Comparison of ENCODE assay signal across 11 cellular contexts in genomic region chr9:129989740-129990139, GRCh38. TPM values are rescaled to one million over a fixed set of nuclear protein-coding genes. Genes with fewer than 3 reads are reported as not detected.
DNase-seq lines count a peak whose midpoint lies in the region; ATAC-seq, FAIRE-seq and TF ChIP-seq lines count a peak whose summit lies in the region.
"Had no signal": no experiment of that assay in that cellular context is flagged by ENCODE, and none has a peak within 500 bp of the region (broad histone marks: within the 10 kb centered on the region; RNA-seq: fewer than 3 reads in every experiment).

No MANE protein-coding gene starts in this region.

- ATAC-seq in HG03039 (IDR thresholded peaks at IDR 0.05; ENCODE audit: unreplicated experiment) = no peak

- TF ChIP-seq EP300 in sigmoid colon (IDR thresholded peaks at IDR 0.05) = no peak

- no peaks in the 10 kb centered on the region for H3K9me3 ChIP-seq in sigmoid colon

- H3K4me3 ChIP-seq in GM12865 (ENCODE audit: low read depth, low read length) = peak overlapping the region; percentile 56
- no peak overlapping the region for H3K4me3 ChIP-seq in choroid plexus epithelial cell (ENCODE audit: low read depth, low read length)
- H3K4me3 ChIP-seq in sigmoid colon = no peak overlapping the region

- H3K27me3 ChIP-seq in sigmoid colon = no peaks in the 10 kb centered on the region

- H3K36me3 ChIP-seq in sigmoid colon = no peaks in the 10 kb centered on the region

- 79 to 82% methylated on average over 7 of the region's 7 CpGs for WGBS in sigmoid colon, 2 donors

- DNase-seq in GM12865 (ENCODE audit: low read depth) (peak; percentile 56), RCC 7860 (ENCODE audit: low spot score) (peak; percentile 29), choroid plexus epithelial cell (ENCODE audit: low read depth) (peak; percentile 66), sigmoid colon (peak; percentile 47), DMS79 (lab: John Stamatoyannopoulos, UW) (no peak), urothelium cell line (ENCODE audit: low spot score) (no peak)
- DNase-seq: NCI-H1092; SHP77 treated with DMSO at 0.1 percent for 48 hours; stimulated activated CD4-positive, alpha-beta T cell treated with anti-CD3 and anti-CD28 coated beads, Interleukin-12 subunit alpha, Interleukin-12 subunit beta, amount 100 ng/mL, for 4 hours had no signal

- intact Hi-C loops in sigmoid colon (cut with DNase I) = no loop called here

- FAIRE-seq in RCC 7860 (lab: Jason Lieb, UNC) = peak; percentile 48
- FAIRE-seq in urothelium cell line (lab: Jason Lieb, UNC) = no peak
- FAIRE-seq: islet of Langerhans had no signal

- TF ChIP-seq POLR2A in sigmoid colon (IDR thresholded peaks at IDR 0.05) = no peak

- peaks cover 0 to 78% (median 62%) of the 10 kb centered on the region in 4 donors for H3K4me1 ChIP-seq in sigmoid colon

- no peak for TF ChIP-seq CTCF in GM12865 (IDR thresholded peaks at IDR 0.05; ENCODE audit: insufficient read depth, low read depth, low read length, missing control alignments)
- TF ChIP-seq CTCF in choroid plexus epithelial cell (conservative IDR thresholded peaks at IDR 0.05; ENCODE audit: low read depth, low read length) = no peak
- TF ChIP-seq CTCF in sigmoid colon (IDR thresholded peaks at IDR 0.05) = no peak

- peak overlapping the region; percentile 17 to 81 (median 78) for H3K27ac ChIP-seq in sigmoid colon

RNA-seq across cellular contexts. Expression of gene FNBP1, which starts 53.2 kb away (rescaled TPM):
- 100 to 1,000 TPM in 3 of 4 donors, 10 to 100 TPM in 1; 92.8 to 172 (median 104) TPM for total RNA-seq in sigmoid colon
- polyA plus RNA-seq in sigmoid colon = 10 to 100 TPM; 12.5 to 39.0 (median 13.2) TPM

Comparison
In these comparisons a context has a peak if more than half of its experiments do, and no peak if none do; other contexts are left out.
1. DNase-seq: peak in GM12865 (single experiment), RCC 7860 (single experiment), choroid plexus epithelial cell (single experiment) and sigmoid colon (single experiment); none in DMS79 (single experiment) and urothelium cell line (single experiment).